ENCODE assay signal across 8 cellular contexts in genomic region chr16:18983565-18984424, GRCh38. TPM values are rescaled to one million over a fixed set of nuclear protein-coding genes. Genes with fewer than 3 reads are reported as not detected.
DNase-seq lines count a peak whose midpoint lies in the region; ATAC-seq, FAIRE-seq and TF ChIP-seq lines count a peak whose summit lies in the region.

Gene TMC7, plus strand, starts transcription at chr16:18983934. Its CDS starts 130 bp downstream, at chr16:18984064.

- peak within 1 kb of the TSS; percentile 2 for H3K27ac ChIP-seq in endothelial cell of umbilical vein (ENCODE audit: insufficient read depth, low read depth, low read length)

- H3K36me3 ChIP-seq in endothelial cell of umbilical vein (ENCODE audit: control insufficient read depth in 2 of 2, extremely low read depth in 1 of 2, insufficient read depth in 2 of 2, low read length in 2 of 2), result no peaks in the 10 kb centered on the region

- no peaks in the 10 kb centered on the region for H3K79me2 ChIP-seq in endothelial cell of umbilical vein (ENCODE audit: control insufficient read depth, insufficient read depth, low read length)

- H3K36me3 Mint-ChIP-seq in stimulated activated memory B cell treated with anti-CD40 and anti-IgM and Interleukin-4, amounts not matched to agents 10 μg/mL and 1 μg/mL and 100 μg/mL, for 72 hours, result no peaks in the 10 kb centered on the region

- CTCF ChIA-PET in endothelial cell of umbilical vein (lab: Charles Lee), result interaction anchor here (0.6 to 3.7 kb wide), 33 partner anchors 10 to 523 kb away, joined by 3 to 132 read pairs (median 4); partner anchors contain the start of gene COQ7

- H3K9ac ChIP-seq in endothelial cell of umbilical vein (replicated peaks; ENCODE audit: extremely low read depth, insufficient read depth, low read length), result peak within 1 kb of the TSS; percentile 59

- peak within 1 kb of the TSS; percentile 93 for H2AFZ ChIP-seq in endothelial cell of umbilical vein (ENCODE audit: low read depth, low read length)

- H3K27me3 ChIP-seq in endothelial cell of umbilical vein (ENCODE audit: control insufficient read depth in 2 of 2, insufficient read depth in 2 of 2, low read length in 2 of 2), result peaks cover 0 to 2% of the 10 kb centered on the region in 2 experiments

- ATAC-seq in stimulated activated memory B cell treated with anti-CD40 and anti-IgM and Interleukin-4, amounts not matched to agents 10 μg/mL and 1 μg/mL and 100 μg/mL, for 72 hours, result peak; percentile 27
- no peak for ATAC-seq in GM21381 (IDR thresholded peaks at IDR 0.05; ENCODE audit: unreplicated experiment)

- H3K9me1 ChIP-seq in endothelial cell of umbilical vein (replicated peaks; ENCODE audit: control insufficient read depth, extremely low read depth, insufficient read depth, low read length), result no peaks in the 10 kb centered on the region

- H4K20me1 ChIP-seq in endothelial cell of umbilical vein (replicated peaks; ENCODE audit: control insufficient read depth, extremely low read depth, insufficient read depth, low read length), result no peaks in the 10 kb centered on the region

- peak within 1 kb of the TSS; percentile 12 for H3K4me3 Mint-ChIP-seq in stimulated activated memory B cell treated with anti-CD40 and anti-IgM and Interleukin-4, amounts not matched to agents 10 μg/mL and 1 μg/mL and 100 μg/mL, for 72 hours

- H3K27me3 Mint-ChIP-seq in stimulated activated memory B cell treated with anti-CD40 and anti-IgM and Interleukin-4, amounts not matched to agents 10 μg/mL and 1 μg/mL and 100 μg/mL, for 72 hours, result peaks cover 56% of the 10 kb centered on the region

- H3K9me3 ChIP-seq in endothelial cell of umbilical vein (replicated peaks; ENCODE audit: control insufficient read depth, insufficient read depth, low read length), result no peaks in the 10 kb centered on the region

- TF ChIP-seq CTCF in GM12875 (IDR thresholded peaks at IDR 0.05; ENCODE audit: borderline replicate concordance, insufficient read depth, low read depth, low read length), result peak; percentile 48
- peak; percentile 95 for TF ChIP-seq CTCF in endothelial cell of umbilical vein (IDR thresholded peaks at IDR 0.05; ENCODE audit: extremely low read depth in 1 of 2, insufficient read depth in 1 of 2, low read depth in 1 of 2, low read length in 2 of 2)

- peak; percentile 81 for FAIRE-seq in endothelial cell of umbilical vein (lab: Jason Lieb, UNC)

- DNase-seq in NCI-H1694 treated with DMSO at 0.1 percent for 48 hours (lab: John Stamatoyannopoulos, UW) (peak; percentile 81), T1000 (lab: John Stamatoyannopoulos, UW) (peak; percentile 78), endothelial cell of umbilical vein (ENCODE audit: low read depth, low spot score) (peak; percentile 89), lung microvascular endothelial cell (ENCODE audit: low read depth in 2 of 2) (peak; percentile 91 to 94)
- DNase-seq in activated naive CD4-positive, alpha-beta T cell treated with anti-CD3 and anti-CD28 coated beads, Interleukin-2, amount 50 U/mL, for 16 hours, result no peak

- H3K9me3 Mint-ChIP-seq in stimulated activated memory B cell treated with anti-CD40 and anti-IgM and Interleukin-4, amounts not matched to agents 10 μg/mL and 1 μg/mL and 100 μg/mL, for 72 hours, result no peaks in the 10 kb centered on the region

- H3K4me1 ChIP-seq in endothelial cell of umbilical vein (ENCODE audit: control insufficient read depth, extremely low read depth, insufficient read depth, low read length), result peaks cover 7% of the 10 kb centered on the region

- no peak within 1 kb of the TSS for H3K4me3 ChIP-seq in GM12875 (ENCODE audit: low read depth, low read length)
- H3K4me3 ChIP-seq in endothelial cell of umbilical vein (replicated peaks in 1 of 3; ENCODE audit: insufficient read depth in 1 of 3, low read depth in 1 of 3, low read length in 3 of 3), result peak within 1 kb of the TSS; percentile 34 to 83 (median 64)

- intact Hi-C loops in endothelial cell of umbilical vein (cut with micrococcal nuclease), result loop anchor here (1.0 to 10.0 kb wide), 7 partner anchors 84 to 541 kb away; partner anchors contain the start of genes CCP110, COQ7, GDE1 and SYT17

- H3K4me2 ChIP-seq in endothelial cell of umbilical vein (ENCODE audit: insufficient read depth, low read length), result peak within 1 kb of the TSS; percentile 74

- BruUV-seq in endothelial cell of umbilical vein (replicated peaks; lab: Mats Ljungman, UMichigan), result no TSS peak

- H3K27ac Mint-ChIP-seq in stimulated activated memory B cell treated with anti-CD40 and anti-IgM and Interleukin-4, amounts not matched to agents 10 μg/mL and 1 μg/mL and 100 μg/mL, for 72 hours, result no peak within 1 kb of the TSS

- TF ChIP-seq POLR2A in endothelial cell of umbilical vein (IDR thresholded peaks at IDR 0.05; ENCODE audit: low read depth, low read length), result no peak

- H3K4me1 Mint-ChIP-seq in stimulated activated memory B cell treated with anti-CD40 and anti-IgM and Interleukin-4, amounts not matched to agents 10 μg/mL and 1 μg/mL and 100 μg/mL, for 72 hours, result peaks cover 5% of the 10 kb centered on the region

- dilution Hi-C loops in endothelial cell of umbilical vein (cut with MboI; ENCODE audit: extremely low pct_ligation_motif_present, low sequenced_read_pairs), result no loop called here

- POLR2A ChIA-PET in endothelial cell of umbilical vein (lab: Charles Lee), result no interaction called here

TF ChIP-seq in endothelial cell of umbilical vein, 7 proteins besides CTCF, POLR2A, EP300 and RAD21:
- no peak for TF ChIP-seq FOS (IDR thresholded peaks at IDR 0.05; ENCODE audit: borderline replicate concordance, insufficient read depth, low read length)

RNA-seq across cellular contexts. Expression of gene TMC7, which starts in this region (rescaled TPM):
- total RNA-seq in endothelial cell of umbilical vein, result 6.9 and 7.0 TPM in 2 replicates
- 4.8 and 5.7 TPM in 2 replicates for polyA plus RNA-seq in endothelial cell of umbilical vein
- polyA plus RNA-seq in endothelial cell of umbilical vein (2011; cell fraction: cytosol; rRNA removed), result 3.5 and 3.6 TPM in 2 replicates
- 7.0 and 7.2 TPM in 2 replicates for polyA plus RNA-seq in endothelial cell of umbilical vein (2011; cell fraction: nucleus; rRNA removed)
- 4.9 and 7.7 TPM in 2 replicates for polyA plus RNA-seq in endothelial cell of umbilical vein (2012)
- 13.5 and 16.8 TPM in 2 replicates for polyA minus RNA-seq in endothelial cell of umbilical vein
- polyA minus RNA-seq in endothelial cell of umbilical vein (2011; cell fraction: cytosol; rRNA and poly(A)+ RNA removed), result 2.5 TPM
- polyA minus RNA-seq in endothelial cell of umbilical vein (2011; cell fraction: nucleus; rRNA and poly(A)+ RNA removed), result 7.5 and 9.0 TPM in 2 replicates
- 2.8 and 3.6 TPM in 2 replicates for total RNA-seq in lung microvascular endothelial cell
